20 cellular contexts compared by ENCODE assay signal in genomic region chr10:44301781-44302400, GRCh38.
DNase-seq lines count a peak whose midpoint lies in the region; ATAC-seq and TF ChIP-seq lines count a peak whose summit lies in the region.
"Had no signal": no experiment of that assay in that cellular context is flagged by ENCODE, and none has a peak within 500 bp of the region (broad histone marks: within the 10 kb centered on the region; RNA-seq: fewer than 3 reads in every experiment).

No MANE protein-coding gene starts in this region.

- ATAC-seq in PC-3 (no peak), HG03196 (IDR thresholded peaks at IDR 0.05; ENCODE audit: unreplicated experiment) (no peak), upper lobe of left lung (ENCODE audit: low FRiP score in 2 of 2) (no peak)
- ATAC-seq: mucosa of descending colon, sciatic nerve had no signal

- no peak overlapping the region for H3K4me3 ChIP-seq in PC-3 (ENCODE audit: low read length)
- no peak overlapping the region for H3K4me3 ChIP-seq in breast epithelium
- H3K4me3 ChIP-seq in upper lobe of left lung = no peak overlapping the region
- H3K4me3 ChIP-seq: coronary artery, gastrocnemius medialis, mucosa of descending colon, Peyer's patch had no signal

- H3K27ac ChIP-seq in PC-3 (ENCODE audit: low read length) (peak overlapping the region; percentile 17), breast epithelium (peak overlapping the region; percentile 43 to 69), upper lobe of left lung (no peak overlapping the region)
- H3K27ac ChIP-seq: coronary artery, gastrocnemius medialis, KMS-11, Peyer's patch had no signal

- CTCF ChIA-PET in PC-3 (lab: Charles Lee) = no interaction called here

- 71 to 75% methylated on average over 6 of the region's 6 CpGs for WGBS in upper lobe of left lung, 2 donors

- no peaks in the 10 kb centered on the region for H3F3A ChIP-seq in PC-3 (ENCODE audit: low read length, unreplicated experiment)

- H3K36me3 Mint-ChIP-seq in osteocyte (ENCODE audit: unreplicated experiment) = peaks cover 2% of the 10 kb centered on the region

- H3K27ac Mint-ChIP-seq in osteocyte (ENCODE audit: unreplicated experiment) = peak overlapping the region; percentile 90
- H3K27ac Mint-ChIP-seq: activated CD4-positive, alpha-beta T cell treated with anti-CD3 and anti-CD28 coated beads, Interleukin-2, amount 10 ng/mL, durations not matched to agents 24 days and 14 days; B cell had no signal

- peaks cover 11% of the 10 kb centered on the region for H3K4me1 ChIP-seq in PC-3 (ENCODE audit: insufficient read depth, low read length)
- peaks cover 0 to 4% of the 10 kb centered on the region in 2 donors for H3K4me1 ChIP-seq in breast epithelium
- H3K4me1 ChIP-seq in upper lobe of left lung = no peaks in the 10 kb centered on the region
- H3K4me1 ChIP-seq: Caco-2, Peyer's patch had no signal

- POLR2A ChIA-PET in PC-3 (lab: Charles Lee; ENCODE audit: unreplicated experiment) = no interaction called here

- H3K9me3 Mint-ChIP-seq in osteocyte (ENCODE audit: unreplicated experiment) = peaks cover 4% of the 10 kb centered on the region
- H3K9me3 Mint-ChIP-seq: activated CD4-positive, alpha-beta T cell treated with anti-CD3 and anti-CD28 coated beads, Interleukin-2, amount 10 ng/mL, durations not matched to agents 24 days and 14 days had no signal

- TF ChIP-seq CTCF in PC-3 (conservative IDR thresholded peaks at IDR 0.05; ENCODE audit: low read depth, low read length) = no peak
- TF ChIP-seq CTCF in breast epithelium (IDR thresholded peaks at IDR 0.05) = no peak
- TF ChIP-seq CTCF in osteocyte (IDR thresholded peaks at IDR 0.05) = no peak
- TF ChIP-seq CTCF in upper lobe of left lung (IDR thresholded peaks at IDR 0.05) = no peak

- peaks cover 2% of the 10 kb centered on the region for H3K27me3 Mint-ChIP-seq in osteocyte (ENCODE audit: unreplicated experiment)
- H3K27me3 Mint-ChIP-seq: activated CD4-positive, alpha-beta T cell treated with anti-CD3 and anti-CD28 coated beads, Interleukin-2, amount 10 ng/mL, durations not matched to agents 24 days and 14 days; B cell had no signal

- no peak overlapping the region for H3K4me2 ChIP-seq in PC-3 (ENCODE audit: low read length)
- H3K4me2 ChIP-seq: KMS-11 had no signal

- no peaks in the 10 kb centered on the region for H3K79me2 ChIP-seq in PC-3 (ENCODE audit: low read length)

- no peak for TF ChIP-seq EP300 in upper lobe of left lung (IDR thresholded peaks at IDR 0.05)

- no peaks in the 10 kb centered on the region for H3K36me3 ChIP-seq in PC-3 (ENCODE audit: low read depth, low read length)
- no peaks in the 10 kb centered on the region for H3K36me3 ChIP-seq in breast epithelium
- H3K36me3 ChIP-seq in upper lobe of left lung = no peaks in the 10 kb centered on the region
- H3K36me3 ChIP-seq: gastrocnemius medialis, Peyer's patch had no signal

- H3K4me1 Mint-ChIP-seq in osteocyte (ENCODE audit: unreplicated experiment) = peaks cover 41% of the 10 kb centered on the region
- H3K4me1 Mint-ChIP-seq: activated CD4-positive, alpha-beta T cell treated with anti-CD3 and anti-CD28 coated beads, Interleukin-2, amount 10 ng/mL, durations not matched to agents 24 days and 14 days; B cell had no signal

- H3K9ac ChIP-seq in PC-3 (ENCODE audit: low read length) = no peak overlapping the region
- H3K9ac ChIP-seq: KMS-11 had no signal

- BruUV-seq in PC-3 (replicated peaks; lab: Mats Ljungman, UMichigan) = no TSS peak

- peak; percentile 44 for DNase-seq in ELR (ENCODE audit: low read depth)
- peak; percentile 16 for DNase-seq in PC-3
- DNase-seq in breast epithelium (ENCODE audit: low spot score in 2 of 2) = no peak
- DNase-seq in osteocyte (ENCODE audit: extremely low spot score, unreplicated experiment) = no peak
- DNase-seq in cerebellar cortex (ENCODE audit: low spot score) = no peak
- DNase-seq in upper lobe of left lung = no peak
- DNase-seq: activated CD4-positive, alpha-beta T cell treated with anti-CD3 and anti-CD28 coated beads, Interleukin-2, amount 10 ng/mL, durations not matched to agents 24 days and 14 days; activated gamma-delta T cell treated with Interleukin-2 at 50 U/mL for 16 hours; aorta; Caco-2; gastrocnemius medialis; mucosa of descending colon; NCI-H1092; Peyer's patch; stimulated activated CD4-positive, alpha-beta T cell treated with anti-CD3 and anti-CD28 coated beads, Interleukin-4, amount 100 ng/mL, for 1 hour had no signal

- H3K9me3 ChIP-seq in PC-3 (ENCODE audit: low read length) (no peaks in the 10 kb centered on the region), breast epithelium (no peaks in the 10 kb centered on the region), upper lobe of left lung (no peaks in the 10 kb centered on the region)
- H3K9me3 ChIP-seq: Caco-2, gastrocnemius medialis, mucosa of descending colon, Peyer's patch had no signal

- no peak overlapping the region for H3K4me3 Mint-ChIP-seq in osteocyte (ENCODE audit: unreplicated experiment)
- H3K4me3 Mint-ChIP-seq: activated CD4-positive, alpha-beta T cell treated with anti-CD3 and anti-CD28 coated beads, Interleukin-2, amount 10 ng/mL, durations not matched to agents 24 days and 14 days; B cell had no signal

- H2AFZ ChIP-seq in PC-3 (ENCODE audit: low read length) = no peak overlapping the region

- intact Hi-C loops in PC-3 (cut with micrococcal nuclease) (no loop called here), breast epithelium (cut with DNase I; ENCODE audit: low total_unique reads) (no loop called here)

- H3K27me3 ChIP-seq in PC-3 (ENCODE audit: low read length) = peaks cover 6% of the 10 kb centered on the region
- no peaks in the 10 kb centered on the region for H3K27me3 ChIP-seq in breast epithelium
- H3K27me3 ChIP-seq in upper lobe of left lung = no peaks in the 10 kb centered on the region
- H3K27me3 ChIP-seq: gastrocnemius medialis, Peyer's patch had no signal

- no peaks in the 10 kb centered on the region for H3K9me2 ChIP-seq in PC-3 (replicated peaks; ENCODE audit: low read length)

- TF ChIP-seq POLR2A in breast epithelium (IDR thresholded peaks at IDR 0.05) = no peak
- no peak for TF ChIP-seq POLR2A in upper lobe of left lung (IDR thresholded peaks at IDR 0.05)

- no peaks in the 10 kb centered on the region for H4K20me1 ChIP-seq in PC-3 (ENCODE audit: low read length)

Comparison
In these comparisons a context has a peak if more than half of its experiments do, and no peak if none do; other contexts are left out.
1. DNase-seq: peak in ELR (single experiment) and PC-3 (single experiment); none in breast epithelium (0 of 2), osteocyte (single experiment), cerebellar cortex (single experiment) and upper lobe of left lung (0 of 2).
2. H3K27ac ChIP-seq: peak in PC-3 (single experiment) and breast epithelium (2 of 2); none in upper lobe of left lung (0 of 4).